Comparison of ENCODE assay signal across 7 cellular contexts in genomic region chr2:74002515-74003391, GRCh38. TPM values are rescaled to one million over a fixed set of nuclear protein-coding genes. Genes with fewer than 3 reads are reported as not detected.
DNase-seq lines count a peak whose midpoint lies in the region; ATAC-seq and TF ChIP-seq lines count a peak whose summit lies in the region.

No MANE protein-coding gene starts in this region.

- H3K27ac ChIP-seq in right lobe of liver, result no peak overlapping the region

- 6% methylated on average over 20 of the region's 68 CpGs for WGBS in right lobe of liver (ENCODE audit: insufficient coverage, low coverage, low lambda C conversion rate, missing lambda C conversion rate)

- no peak for TF ChIP-seq CTCF in right lobe of liver (IDR thresholded peaks at IDR 0.05)

- ATAC-seq in GM18519 (IDR thresholded peaks at IDR 0.05; ENCODE audit: low FRiP score, unreplicated experiment), result peak; percentile 64
- ATAC-seq in HG02973 (IDR thresholded peaks at IDR 0.05; ENCODE audit: unreplicated experiment), result peak; percentile 87
- peak; percentile 98 to 100 (median 98) for ATAC-seq in right lobe of liver

- H3K4me1 ChIP-seq in right lobe of liver, result peaks cover 0 to 7% (median 0%) of the 10 kb centered on the region in 4 donors

- DNase-seq in NCI-H2171 (lab: John Stamatoyannopoulos, UW) (peak; percentile 87), dermis blood vessel endothelial cell (peak; percentile 88), right lobe of liver (peak; percentile 87 to 91 (median 88))
- DNase-seq in activated CD4-positive, alpha-beta T cell treated with anti-CD3 and anti-CD28 coated beads for 4 hours, result peak; percentile 70 to 78
- peak; percentile 77 for DNase-seq in stimulated activated CD4-positive, alpha-beta T cell treated with anti-CD3 and anti-CD28 coated beads, Interleukin-4, amount 100 ng/mL, for 1 hour

- intact Hi-C loops in right lobe of liver (cut with DNase I), result no loop called here

- TF ChIP-seq POLR2A in right lobe of liver (IDR thresholded peaks at IDR 0.05), result peak; percentile 58

- H3K9me3 ChIP-seq in right lobe of liver, result no peaks in the 10 kb centered on the region

- no peaks in the 10 kb centered on the region for H3K36me3 ChIP-seq in right lobe of liver

- H3K4me3 ChIP-seq in right lobe of liver, result peak overlapping the region; percentile 41 to 60 (median 55)

- no peaks in the 10 kb centered on the region for H3K27me3 ChIP-seq in right lobe of liver

RNA-seq across cellular contexts. Expression of gene TET3, which starts 18.0 kb away (rescaled TPM):
- total RNA-seq in dermis blood vessel endothelial cell (7.0 and 8.7 TPM in 2 replicates), right lobe of liver (1 to 10 TPM; 3.7 to 6.8 (median 5.1) TPM)
